In genomic region chr17:19023209-19023999, GRCh38 we compare ENCODE assay signal across 28 cellular contexts. TPM values are rescaled to one million over a fixed set of nuclear protein-coding genes. Genes with fewer than 3 reads are reported as not detected.
A peak's percentile ranks its signal among the peaks of the same experiment; 100 is the strongest.
DNase-seq lines count a peak whose midpoint lies in the region; ATAC-seq, FAIRE-seq and TF ChIP-seq lines count a peak whose summit lies in the region.
"Had no signal": no experiment of that assay in that cellular context is flagged by ENCODE, and none has a peak within 500 bp of the region (broad histone marks: within the 10 kb centered on the region; RNA-seq: fewer than 3 reads in every experiment).

No MANE protein-coding gene starts in this region.

- no peak overlapping the region for H3K4me2 ChIP-seq in A549
- peak overlapping the region in 8 of 11 experiments; percentile 23 to 54 (median 40); a peak in 15 of 22 replicates for H3K4me2 ChIP-seq in BLaER1 treated with 17β-estradiol and CSF1 and Interleukin-3, amounts not matched to agents 10 nM and 100 nM

- TF ChIP-seq POLR2A in A549 (IDR thresholded peaks at IDR 0.05; ENCODE audit: low read length) (no peak), thyroid gland (IDR thresholded peaks at IDR 0.05) (no peak)

- H3K27me3 ChIP-seq in BLaER1 treated with 17β-estradiol and CSF1 and Interleukin-3, amounts not matched to agents 10 nM and 100 nM: no peaks in the 10 kb centered on the region
- no peaks in the 10 kb centered on the region for H3K27me3 ChIP-seq in lower lobe of right lung (ENCODE audit: low read depth)
- no peaks in the 10 kb centered on the region for H3K27me3 ChIP-seq in thyroid gland
- H3K27me3 ChIP-seq: cardiac muscle cell, esophagus squamous epithelium had no signal

- peak overlapping the region; percentile 48 for H3K27ac Mint-ChIP-seq in activated naive CD8-positive, alpha-beta T cell treated with anti-CD3 and anti-CD28 coated beads, Interleukin-2, amount 10 ng/mL, durations not matched to agents 7 days and 5 days

- peaks cover 12% of the 10 kb centered on the region for H3K36me3 Mint-ChIP-seq in activated naive CD8-positive, alpha-beta T cell treated with anti-CD3 and anti-CD28 coated beads, Interleukin-2, amount 10 ng/mL, durations not matched to agents 7 days and 5 days
- H3K36me3 Mint-ChIP-seq: WTC11 had no signal

- peak overlapping the region in 1 of 2 experiments; percentile 17; a peak in 2 of 6 replicates for H3K27ac ChIP-seq in A549
- peak overlapping the region in 1 of 11 experiments; percentile 28; a peak in 1 of 22 replicates for H3K27ac ChIP-seq in BLaER1 treated with 17β-estradiol and CSF1 and Interleukin-3, amounts not matched to agents 10 nM and 100 nM
- H3K27ac ChIP-seq in lower lobe of right lung: no peak overlapping the region
- H3K27ac ChIP-seq in thyroid gland: no peak overlapping the region
- H3K27ac ChIP-seq: cardiac muscle cell, esophagus squamous epithelium, gastroesophageal sphincter, GM23248, thoracic aorta had no signal

- 61% methylated on average over 8 of the region's 9 CpGs for WGBS in A549 (ENCODE audit: missing lambda C conversion rate)
- 83 to 90% methylated on average over 3 to 8 of the region's 9 CpGs for WGBS in thyroid gland, 2 donors

- peaks cover 15% of the 10 kb centered on the region for H3K4me1 Mint-ChIP-seq in activated naive CD8-positive, alpha-beta T cell treated with anti-CD3 and anti-CD28 coated beads, Interleukin-2, amount 10 ng/mL, durations not matched to agents 7 days and 5 days

- FAIRE-seq in A549 (lab: Jason Lieb, UNC): no peak
- FAIRE-seq: islet of Langerhans had no signal

- H3K9ac ChIP-seq in BLaER1 treated with 17β-estradiol and CSF1 and Interleukin-3, amounts not matched to agents 10 nM and 100 nM: peak overlapping the region in 3 of 11 experiments; percentile 1 to 24 (median 1); a peak in 2 of 22 replicates
- H3K9ac ChIP-seq: GM23248 had no signal

- CTCF ChIA-PET in A549 (lab: Yijun Ruan, JAX): interaction anchor here (0.6 to 3.5 kb wide), 5 partner anchors 44 to 206 kb away, joined by 3 to 37 read pairs (median 3); no protein-coding TSS in a partner anchor

- no peak for TF ChIP-seq RAD21 in A549 (conservative IDR thresholded peaks at IDR 0.05 in 1 of 2, IDR thresholded peaks at IDR 0.05 in 1 of 2)

- H3K4me1 ChIP-seq in A549 (no peaks in the 10 kb centered on the region), lower lobe of right lung (no peaks in the 10 kb centered on the region), thyroid gland (peaks cover 0 to 4% of the 10 kb centered on the region in 2 donors)
- H3K4me1 ChIP-seq in BLaER1 treated with 17β-estradiol and CSF1 and Interleukin-3, amounts not matched to agents 10 nM and 100 nM: peaks cover 0 to 42% (median 30%) of the 10 kb centered on the region in 10 experiments; a peak in 16 of 20 replicates
- H3K4me1 ChIP-seq: gastroesophageal sphincter had no signal

- H3K4me3 Mint-ChIP-seq in activated naive CD8-positive, alpha-beta T cell treated with anti-CD3 and anti-CD28 coated beads, Interleukin-2, amount 10 ng/mL, durations not matched to agents 7 days and 5 days: no peak overlapping the region
- H3K4me3 Mint-ChIP-seq: activated CD8-positive, alpha-beta T cell treated with anti-CD3 and anti-CD28 coated beads for 36 hours; IgD-negative memory B cell; WTC11 had no signal

- intact Hi-C loops in lower lobe of right lung (cut with DNase I) (no loop called here), thyroid gland (cut with DNase I) (loop anchor here (10.0 kb wide), 1 partner anchor 59 kb away; no protein-coding TSS in a partner anchor)

- DNase-seq in A549 (ENCODE audit: low read depth in 1 of 2, low spot score in 1 of 2) (no peak), lower lobe of right lung (peak; percentile 20), thyroid gland (no peak), SW 1271 (lab: John Stamatoyannopoulos, UW) (no peak), NCI-H2107 treated with DMSO at 0.1 percent for 48 hours (lab: John Stamatoyannopoulos, UW; ENCODE audit: unreplicated experiment) (no peak)
- no peak for DNase-seq in activated naive CD8-positive, alpha-beta T cell treated with anti-CD3 and anti-CD28 coated beads, Interleukin-2, amount 10 ng/mL, durations not matched to agents 7 days and 5 days
- DNase-seq: activated gamma-delta T cell treated with Interleukin-2 at 50 U/mL for 16 hours; anterior cingulate cortex; esophagus squamous epithelium; GM23248; mammary epithelial cell; NCI-H2081; NCI-H345; NCI-H748 treated with DMSO at 0.1 percent for 48 hours; nucleus accumbens; retina; RPMI8226; stimulated activated CD4-positive, alpha-beta T cell treated with anti-CD3 and anti-CD28 coated beads, Interleukin-4, amount 100 ng/mL, for 24 hours; stimulated activated naive CD8-positive, alpha-beta T cell treated with anti-CD3 and anti-CD28 coated beads, Interleukin-15, Interleukin-2, amounts not matched to agents 100 U/mL and 50 U/mL, for 24 hours had no signal

- TF ChIP-seq CTCF in A549 (IDR thresholded peaks at IDR 0.05): no peak
- TF ChIP-seq CTCF in lower lobe of right lung (IDR thresholded peaks at IDR 0.05): no peak
- no peak for TF ChIP-seq CTCF in thyroid gland (IDR thresholded peaks at IDR 0.05)

- peaks cover 0 to 64% (median 54%) of the 10 kb centered on the region in 11 experiments; a peak in 20 of 22 replicates for H4K20me1 ChIP-seq in BLaER1 treated with 17β-estradiol and CSF1 and Interleukin-3, amounts not matched to agents 10 nM and 100 nM

- POLR2A ChIA-PET in A549 (lab: Yijun Ruan, JAX): interaction anchor here (1.6 kb wide), 1 partner anchor 19 kb away, joined by 4 read pairs; the partner anchor contains the start of gene FAM83G
- POLR2A ChIA-PET in activated naive CD8-positive, alpha-beta T cell treated with anti-CD3 and anti-CD28 coated beads, Interleukin-2, amount 10 ng/mL, durations not matched to agents 7 days and 5 days (lab: Charles Lee): no interaction called here

- H3K4me3 ChIP-seq in A549 (no peak overlapping the region), lower lobe of right lung (no peak overlapping the region), thyroid gland (replicated peaks in 1 of 3) (no peak overlapping the region)
- H3K4me3 ChIP-seq in BLaER1 treated with 17β-estradiol and CSF1 and Interleukin-3, amounts not matched to agents 10 nM and 100 nM: no peak overlapping the region
- H3K4me3 ChIP-seq: cardiac muscle cell, esophagus squamous epithelium, gastroesophageal sphincter, GM23248, thoracic aorta had no signal

- no peaks in the 10 kb centered on the region for H3K27me3 Mint-ChIP-seq in activated naive CD8-positive, alpha-beta T cell treated with anti-CD3 and anti-CD28 coated beads, Interleukin-2, amount 10 ng/mL, durations not matched to agents 7 days and 5 days
- H3K27me3 Mint-ChIP-seq: activated CD8-positive, alpha-beta T cell treated with anti-CD3 and anti-CD28 coated beads for 36 hours; IgD-negative memory B cell had no signal

- no peak for TF ChIP-seq EP300 in A549 (IDR thresholded peaks at IDR 0.05)

- no peak; a peak in 1 of 6 replicates for ATAC-seq in A549
- no peak for ATAC-seq in activated naive CD8-positive, alpha-beta T cell treated with anti-CD3 and anti-CD28 coated beads, Interleukin-2, amount 10 ng/mL, durations not matched to agents 7 days and 5 days (ENCODE audit: low read depth)
- no peak for ATAC-seq in lower lobe of right lung
- ATAC-seq: gastroesophageal sphincter, SK-N-SH treated with all-trans-retinoic acid at 6 μM for 48 hours, WTC11 had no signal

- H3K9me3 ChIP-seq in A549 (no peaks in the 10 kb centered on the region), lower lobe of right lung (no peaks in the 10 kb centered on the region), thyroid gland (no peaks in the 10 kb centered on the region)
- H3K9me3 ChIP-seq in BLaER1 treated with 17β-estradiol and CSF1 and Interleukin-3, amounts not matched to agents 10 nM and 100 nM (replicated peaks in 1 of 11): no peaks in the 10 kb centered on the region
- H3K9me3 ChIP-seq: esophagus squamous epithelium, gastroesophageal sphincter, thoracic aorta had no signal

- peaks cover 21 to 41% (median 32%) of the 10 kb centered on the region in 11 experiments for H3K36me3 ChIP-seq in BLaER1 treated with 17β-estradiol and CSF1 and Interleukin-3, amounts not matched to agents 10 nM and 100 nM
- H3K36me3 ChIP-seq in lower lobe of right lung: no peaks in the 10 kb centered on the region
- no peaks in the 10 kb centered on the region for H3K36me3 ChIP-seq in thyroid gland
- H3K36me3 ChIP-seq: cardiac muscle cell, esophagus squamous epithelium, gastroesophageal sphincter, thoracic aorta had no signal

- H3K9me3 Mint-ChIP-seq in activated naive CD8-positive, alpha-beta T cell treated with anti-CD3 and anti-CD28 coated beads, Interleukin-2, amount 10 ng/mL, durations not matched to agents 7 days and 5 days: no peaks in the 10 kb centered on the region
- H3K9me3 Mint-ChIP-seq: activated CD8-positive, alpha-beta T cell treated with anti-CD3 and anti-CD28 coated beads for 36 hours; IgD-negative memory B cell; WTC11 had no signal

TF ChIP-seq in A549, 52 proteins besides CTCF, POLR2A, EP300 and RAD21:
- no peak for TF ChIP-seq NFE2L2 (conservative IDR thresholded peaks at IDR 0.05; ENCODE audit: low read length)
- no peak for TF ChIP-seq FOSL2 (IDR thresholded peaks at IDR 0.05)
- peak; percentile 38; the same call in 1 of the 2 replicates for TF ChIP-seq FOSL2 (CRISPR knock-in tag; IDR thresholded peaks at IDR 0.05)
- TF ChIP-seq NPAS2 (CRISPR knock-in tag; IDR thresholded peaks at IDR 0.05; ENCODE audit: borderline replicate concordance): no peak
- no peak for TF ChIP-seq ZC3H11A (IDR thresholded peaks at IDR 0.05)

RNA-seq across cellular contexts. Expression of gene FAM83G, which starts 18.8 kb away (rescaled TPM):
- polyA plus RNA-seq in A549 (2011; rRNA removed) (11.0 and 12.8 TPM in 2 replicates), A549 (2017; fragmentation: RNase III; extraction: RNeasy Plus Mini Kit Qiagen cat#74134 plus additional on column Dnase treatment) (19.8 to 22.0 TPM (median 20.5 TPM) in 3 replicates)
- polyA plus RNA-seq in A549 (2012; cell fraction: cytosol; rRNA removed): 11.1 and 15.8 TPM in 2 replicates
- 38.5 and 42.5 TPM in 2 replicates for polyA plus RNA-seq in A549 (2012; cell fraction: nucleus; rRNA removed)
- polyA minus RNA-seq in A549 (2011; rRNA and poly(A)+ RNA removed): 18.1 and 22.7 TPM in 2 replicates
- total RNA-seq in activated naive CD8-positive, alpha-beta T cell treated with anti-CD3 and anti-CD28 coated beads, Interleukin-2, amount 10 ng/mL, durations not matched to agents 7 days and 5 days: 1 to 10 TPM; 7.1 to 8.3 TPM
- total RNA-seq in lower lobe of right lung (5.8 TPM), thyroid gland (10 to 100 TPM; 11.9 to 21.3 (median 13.9) TPM)

RNA-seq across cellular contexts. Expression of gene GRAP, which starts 23.4 kb away (rescaled TPM):
- polyA plus RNA-seq in A549 (2011; rRNA removed) (0.19 and 0.25 TPM in 2 replicates), A549 (2017; fragmentation: RNase III; extraction: RNeasy Plus Mini Kit Qiagen cat#74134 plus additional on column Dnase treatment) (0.17 to 0.31 TPM (median 0.19 TPM) in 3 replicates)
- 0.15 and 0.19 TPM in 2 replicates for polyA plus RNA-seq in A549 (2012; cell fraction: cytosol; rRNA removed)
- polyA plus RNA-seq in A549 (2012; cell fraction: nucleus; rRNA removed): 0.43 and 0.60 TPM in 2 replicates
- polyA minus RNA-seq in A549 (2011; rRNA and poly(A)+ RNA removed): 0.08 and 0.24 TPM in 2 replicates
- total RNA-seq in activated naive CD8-positive, alpha-beta T cell treated with anti-CD3 and anti-CD28 coated beads, Interleukin-2, amount 10 ng/mL, durations not matched to agents 7 days and 5 days: 10 to 100 TPM; 27.7 to 30.3 TPM
- total RNA-seq in lower lobe of right lung (8.5 TPM), thyroid gland (10 to 100 TPM in 2 of 4 donors, 1 to 10 TPM in 2; 5.5 to 19.8 (median 10.5) TPM)
- total RNA-seq: GM23248, mammary epithelial cell had no signal
- polyA plus RNA-seq: cardiac muscle cell, GM23248, mammary epithelial cell had no signal
